Comparison of ENCODE assay signal across 1 cellular context in genomic region chr2:37587817-37588216, GRCh38.
TF ChIP-seq lines count a peak whose summit lies in the region.

No MANE protein-coding gene starts in this region.

TF ChIP-seq in HCT116, 20 proteins besides CTCF, POLR2A, EP300 and RAD21:
- no peak for TF ChIP-seq ZBTB33 (IDR thresholded peaks at IDR 0.05; ENCODE audit: extremely low read depth, insufficient replicate concordance, low read length)
- no peak for TF ChIP-seq FOSL1 (IDR thresholded peaks at IDR 0.05; ENCODE audit: low read depth)
- TF ChIP-seq CEBPB (IDR thresholded peaks at IDR 0.05; ENCODE audit: low read depth): no peak
- TF ChIP-seq ELF1 (IDR thresholded peaks at IDR 0.05; ENCODE audit: borderline replicate concordance, low read depth): no peak
- no peak for TF ChIP-seq MAX (IDR thresholded peaks at IDR 0.05)
- TF ChIP-seq ATF3 (IDR thresholded peaks at IDR 0.05): no peak
- TF ChIP-seq YY1 (IDR thresholded peaks at IDR 0.05; ENCODE audit: extremely low read depth, insufficient replicate concordance, low read depth, low read length): no peak
- TF ChIP-seq JUND (IDR thresholded peaks at IDR 0.05): no peak
- TF ChIP-seq EZH2phosphoT487 (IDR thresholded peaks at IDR 0.05; ENCODE audit: borderline replicate concordance): no peak
- TF ChIP-seq CBX3 (IDR thresholded peaks at IDR 0.05; ENCODE audit: low read depth): no peak
- TF ChIP-seq ZFX (IDR thresholded peaks at IDR 0.05): no peak
- TF ChIP-seq SIN3A (IDR thresholded peaks at IDR 0.05; ENCODE audit: low read depth): no peak
- TF ChIP-seq SRF (IDR thresholded peaks at IDR 0.05; ENCODE audit: low read depth): no peak
- TF ChIP-seq TCF7L2 (IDR thresholded peaks at IDR 0.05; ENCODE audit: borderline replicate concordance, extremely low read depth, insufficient read depth, insufficient read length): no peak
- no peak for TF ChIP-seq SP1 (IDR thresholded peaks at IDR 0.05; ENCODE audit: low read depth)
- no peak for TF ChIP-seq REST (IDR thresholded peaks at IDR 0.05; ENCODE audit: low read depth)
